Comparison of ENCODE assay signal across 16 cellular contexts in genomic region chr7:137966636-137967142, GRCh38. TPM values are rescaled to one million over a fixed set of nuclear protein-coding genes. Genes with fewer than 3 reads are reported as not detected.
DNase-seq lines count a peak whose midpoint lies in the region; ATAC-seq and TF ChIP-seq lines count a peak whose summit lies in the region.
"Had no signal": no experiment of that assay in that cellular context is flagged by ENCODE, and none has a peak within 500 bp of the region (broad histone marks: within the 10 kb centered on the region; RNA-seq: fewer than 3 reads in every experiment).

No MANE protein-coding gene starts in this region.

- H3K79me2 ChIP-seq in hepatocyte = peaks cover 90% of the 10 kb centered on the region

- peaks cover 4 to 8% (median 7%) of the 10 kb centered on the region in 3 donors for H3K36me3 Mint-ChIP-seq in CD8-positive, alpha-beta memory T cell
- H3K36me3 Mint-ChIP-seq in stimulated activated effector memory CD8-positive, alpha-beta T cell treated with anti-CD3 and anti-CD28 coated beads, Interleukin-12 subunit alpha, Interleukin-12 subunit beta, amount 100 ng/mL, for 72 hours = peaks cover 11% of the 10 kb centered on the region

- POLR2A ChIA-PET in CD8-positive, alpha-beta memory T cell (lab: Charles Lee) = no interaction called here
- POLR2A ChIA-PET in Panc1 (lab: Charles Lee) = no interaction called here

- no peak for DNase-seq in CD8-positive, alpha-beta memory T cell
- no peak for DNase-seq in Panc1 (ENCODE audit: low read depth, low spot score)
- no peak for DNase-seq in hepatocyte (ENCODE audit: low spot score)
- DNase-seq in stimulated activated effector memory CD8-positive, alpha-beta T cell treated with anti-CD3 and anti-CD28 coated beads, Interleukin-12 subunit alpha, Interleukin-12 subunit beta, amount 100 ng/mL, for 72 hours (ENCODE audit: low spot score in 2 of 2) = no peak
- DNase-seq in NCI-H2107 (lab: John Stamatoyannopoulos, UW) = no peak
- DNase-seq in activated CD8-positive, alpha-beta memory T cell treated with anti-CD3 and anti-CD28 coated beads for 24 hours = no peak
- no peak for DNase-seq in foreskin fibroblast
- DNase-seq: activated CD4-positive, alpha-beta T cell treated with anti-CD3 and anti-CD28 coated beads for 36 hours; activated CD8-positive, alpha-beta memory T cell treated with anti-CD3 and anti-CD28 coated beads, Interleukin-2, amount 50 U/mL, for 48 hours; activated naive CD4-positive, alpha-beta T cell; cortex of kidney; lower lobe of right lung; NCI-H345; SHP77 had no signal

- H3K4me3 Mint-ChIP-seq in CD8-positive, alpha-beta memory T cell = peak overlapping the region in 1 of 7 donors; percentile 54
- H3K4me3 Mint-ChIP-seq in stimulated activated effector memory CD8-positive, alpha-beta T cell treated with anti-CD3 and anti-CD28 coated beads, Interleukin-12 subunit alpha, Interleukin-12 subunit beta, amount 100 ng/mL, for 72 hours = no peak overlapping the region
- H3K4me3 Mint-ChIP-seq: activated CD4-positive, alpha-beta T cell treated with anti-CD3 and anti-CD28 coated beads for 36 hours; B cell had no signal

- H3K27ac ChIP-seq in CD8-positive, alpha-beta memory T cell (ENCODE audit: low read depth, low read length) = peak overlapping the region; percentile 21
- H3K27ac ChIP-seq in Panc1 (ENCODE audit: low read length) (peak overlapping the region; percentile 15; the same call in 1 of the 2 replicates), hepatocyte (peak overlapping the region; percentile 91)
- H3K27ac ChIP-seq: epithelial cell of prostate, lower lobe of right lung had no signal

- no peak for ATAC-seq in Panc1
- ATAC-seq in stimulated activated effector memory CD8-positive, alpha-beta T cell treated with anti-CD3 and anti-CD28 coated beads, Interleukin-12 subunit alpha, Interleukin-12 subunit beta, amount 100 ng/mL, for 72 hours = no peak
- ATAC-seq: activated CD4-positive, alpha-beta T cell treated with anti-CD3 and anti-CD28 coated beads for 36 hours had no signal

- peak overlapping the region in 3 of 8 donors; percentile 47 to 81 (median 75) for H3K27ac Mint-ChIP-seq in CD8-positive, alpha-beta memory T cell
- H3K27ac Mint-ChIP-seq in stimulated activated effector memory CD8-positive, alpha-beta T cell treated with anti-CD3 and anti-CD28 coated beads, Interleukin-12 subunit alpha, Interleukin-12 subunit beta, amount 100 ng/mL, for 72 hours = peak overlapping the region; percentile 60
- H3K27ac Mint-ChIP-seq: activated CD4-positive, alpha-beta T cell treated with anti-CD3 and anti-CD28 coated beads for 36 hours; B cell had no signal

- H3K4me1 ChIP-seq in CD8-positive, alpha-beta memory T cell (ENCODE audit: insufficient read depth, low read length) = peaks cover 24% of the 10 kb centered on the region
- H3K4me1 ChIP-seq in Panc1 (ENCODE audit: control insufficient read depth, insufficient read depth, low read length) = peaks cover 7% of the 10 kb centered on the region; the same call in 1 of the 2 replicates
- H3K4me1 ChIP-seq in hepatocyte (ENCODE audit: insufficient read depth) = peaks cover 58% of the 10 kb centered on the region

- H4K20me1 ChIP-seq in hepatocyte (ENCODE audit: insufficient read depth, poor library complexity, severe bottlenecking) = peaks cover 7% of the 10 kb centered on the region

- no peaks in the 10 kb centered on the region for H3K9me2 ChIP-seq in hepatocyte (replicated peaks; ENCODE audit: insufficient read depth)

- H2AFZ ChIP-seq in hepatocyte = no peak overlapping the region

- H3K27me3 ChIP-seq in CD8-positive, alpha-beta memory T cell (ENCODE audit: insufficient read depth, low read length, poor library complexity, severe bottlenecking) = no peaks in the 10 kb centered on the region
- H3K27me3 ChIP-seq in Panc1 (ENCODE audit: control insufficient read depth, insufficient read depth, low read length) (no peaks in the 10 kb centered on the region), hepatocyte (no peaks in the 10 kb centered on the region)

- CTCF ChIA-PET in CD8-positive, alpha-beta memory T cell (lab: Charles Lee) = no interaction called here
- CTCF ChIA-PET in Panc1 (lab: Charles Lee) = no interaction called here

- H3K9me3 Mint-ChIP-seq in CD8-positive, alpha-beta memory T cell = no peaks in the 10 kb centered on the region
- no peaks in the 10 kb centered on the region for H3K9me3 Mint-ChIP-seq in stimulated activated effector memory CD8-positive, alpha-beta T cell treated with anti-CD3 and anti-CD28 coated beads, Interleukin-12 subunit alpha, Interleukin-12 subunit beta, amount 100 ng/mL, for 72 hours

- in situ Hi-C loops in Panc1 (cut with HindIII; ENCODE audit: low pct_unique_long_range_greater_than_20kb, low sequenced_read_pairs) = no loop called here

- H3K4me3 ChIP-seq in CD8-positive, alpha-beta memory T cell (ENCODE audit: low read length) = no peak overlapping the region
- H3K4me3 ChIP-seq in Panc1 (ENCODE audit: low read depth in 2 of 2, low read length in 2 of 2) (no peak overlapping the region), hepatocyte (no peak overlapping the region), foreskin fibroblast (ENCODE audit: low read depth in 1 of 2, low read length in 2 of 2) (no peak overlapping the region)
- H3K4me3 ChIP-seq: lower lobe of right lung had no signal

- peak overlapping the region; percentile 57 for H3K4me2 ChIP-seq in hepatocyte

- TF ChIP-seq CTCF in Panc1 (IDR thresholded peaks at IDR 0.05) = no peak
- peak; percentile 1 for TF ChIP-seq CTCF in hepatocyte (IDR thresholded peaks at IDR 0.05; ENCODE audit: poor library complexity)
- TF ChIP-seq CTCF in foreskin fibroblast (IDR thresholded peaks at IDR 0.05; ENCODE audit: low read depth, low read length) = no peak

- peaks cover 24 to 42% (median 34%) of the 10 kb centered on the region in 3 donors for H3K4me1 Mint-ChIP-seq in CD8-positive, alpha-beta memory T cell
- H3K4me1 Mint-ChIP-seq in stimulated activated effector memory CD8-positive, alpha-beta T cell treated with anti-CD3 and anti-CD28 coated beads, Interleukin-12 subunit alpha, Interleukin-12 subunit beta, amount 100 ng/mL, for 72 hours = peaks cover 43% of the 10 kb centered on the region

- 83% methylated on average over 4 of the region's 4 CpGs for WGBS in hepatocyte (ENCODE audit: low lambda C conversion rate, missing lambda C conversion rate)

- intact Hi-C loops in Panc1 (cut with micrococcal nuclease; ENCODE audit: unreplicated experiment) = no loop called here

- H3K36me3 ChIP-seq in CD8-positive, alpha-beta memory T cell (ENCODE audit: insufficient read depth, low read length) = no peaks in the 10 kb centered on the region
- H3K36me3 ChIP-seq in Panc1 (ENCODE audit: control insufficient read depth, insufficient read depth, low read length) (no peaks in the 10 kb centered on the region), hepatocyte (replicated peaks; ENCODE audit: insufficient read depth, low read depth) (no peaks in the 10 kb centered on the region)
- H3K36me3 ChIP-seq: lower lobe of right lung had no signal

- BruUV-seq in Panc1 (replicated peaks; lab: Mats Ljungman, UMichigan) = no TSS peak

- no peaks in the 10 kb centered on the region for H3K9me3 ChIP-seq in CD8-positive, alpha-beta memory T cell (ENCODE audit: low read length)
- no peaks in the 10 kb centered on the region for H3K9me3 ChIP-seq in Panc1 (ENCODE audit: control insufficient read depth, insufficient read depth, low read depth, low read length)
- no peaks in the 10 kb centered on the region for H3K9me3 ChIP-seq in hepatocyte (ENCODE audit: low read depth)
- H3K9me3 ChIP-seq: lower lobe of right lung had no signal

- no peaks in the 10 kb centered on the region for H3K27me3 Mint-ChIP-seq in CD8-positive, alpha-beta memory T cell
- H3K27me3 Mint-ChIP-seq: activated CD4-positive, alpha-beta T cell treated with anti-CD3 and anti-CD28 coated beads for 36 hours; B cell had no signal

RNA-seq across cellular contexts. Expression of gene CREB3L2, which starts 35.2 kb away (rescaled TPM):
- 10 to 100 TPM; 23.9 to 25.0 TPM for total RNA-seq in CD8-positive, alpha-beta memory T cell
- 12.5 TPM for polyA plus RNA-seq in CD8-positive, alpha-beta memory T cell
- total RNA-seq in Panc1 (2021; ENCODE audit: unreplicated experiment) (22.7 TPM), hepatocyte (33.9 and 38.3 TPM in 2 replicates)
- 7.2 TPM for polyA plus RNA-seq in Panc1 (2012; ENCODE audit: insufficient read length)
- 34.4 and 37.6 TPM in 2 replicates for polyA plus RNA-seq in hepatocyte

Comparison
In these comparisons a context has a peak if more than half of its experiments do, and no peak if none do; other contexts are left out.
1. H3K27ac ChIP-seq: peak in every context shown above with its lines; median percentile 91 in hepatocyte; 21 in CD8-positive, alpha-beta memory T cell; 15 in Panc1.